In the genomic region with DNA sequence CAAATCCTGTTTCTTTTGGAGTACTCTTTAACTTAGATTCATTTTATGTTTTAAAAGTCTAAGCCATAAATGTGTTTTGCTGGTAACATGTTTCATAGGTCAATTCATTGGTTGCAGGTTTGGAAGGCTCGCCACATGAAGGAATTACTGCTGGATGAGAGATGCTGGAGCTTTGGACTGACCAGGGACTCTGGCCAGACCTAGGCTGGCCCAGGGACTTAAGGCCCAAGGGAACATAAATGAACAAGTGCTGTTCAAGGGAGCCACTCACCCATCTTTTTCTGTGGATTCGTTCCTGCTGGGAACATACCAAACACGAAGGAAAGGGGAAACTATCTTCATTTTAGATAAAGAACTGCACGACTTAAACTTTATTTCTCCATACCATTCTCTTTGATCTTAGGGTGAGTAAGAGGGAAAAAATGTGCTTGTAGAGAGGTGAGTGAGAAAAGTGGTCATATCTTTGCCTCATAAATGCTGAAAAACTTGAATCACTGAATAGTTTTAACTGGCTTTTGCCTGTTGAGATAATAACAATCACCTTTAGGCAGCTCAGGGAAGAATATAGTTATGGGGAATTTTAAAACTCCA, we compare ENCODE assay signal across 1 cellular context.
TF ChIP-seq lines count a peak whose summit lies in the region.

No MANE protein-coding gene starts in this region.

TF ChIP-seq in SK-N-SH, 30 proteins besides CTCF, POLR2A, EP300 and RAD21 (continued from another document):
- TF ChIP-seq, protein P1, sequence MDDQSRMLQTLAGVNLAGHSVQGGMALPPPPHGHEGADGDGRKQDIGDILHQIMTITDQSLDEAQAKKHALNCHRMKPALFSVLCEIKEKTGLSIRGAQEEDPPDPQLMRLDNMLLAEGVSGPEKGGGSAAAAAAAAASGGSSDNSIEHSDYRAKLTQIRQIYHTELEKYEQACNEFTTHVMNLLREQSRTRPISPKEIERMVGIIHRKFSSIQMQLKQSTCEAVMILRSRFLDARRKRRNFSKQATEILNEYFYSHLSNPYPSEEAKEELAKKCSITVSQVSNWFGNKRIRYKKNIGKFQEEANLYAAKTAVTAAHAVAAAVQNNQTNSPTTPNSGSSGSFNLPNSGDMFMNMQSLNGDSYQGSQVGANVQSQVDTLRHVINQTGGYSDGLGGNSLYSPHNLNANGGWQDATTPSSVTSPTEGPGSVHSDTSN (IDR thresholded peaks at IDR 0.05) = no peak
- TF ChIP-seq FOSL2 (IDR thresholded peaks at IDR 0.05; ENCODE audit: borderline replicate concordance, low read depth) (no peak), FOXM1 (IDR thresholded peaks at IDR 0.05; ENCODE audit: low read depth) (no peak), TAF1 (IDR thresholded peaks at IDR 0.05; ENCODE audit: borderline replicate concordance, low read depth, low read length) (no peak), RFX5 (IDR thresholded peaks at IDR 0.05; ENCODE audit: low read length) (no peak), MEF2A (IDR thresholded peaks at IDR 0.05; ENCODE audit: borderline replicate concordance, low read depth) (no peak), FOXJ3 (CRISPR knock-in tag; IDR thresholded peaks at IDR 0.05) (no peak)
TF ChIP-seq in SK-N-SH: peak in this region for 0.
